8 cellular contexts compared by ENCODE assay signal in genomic region chr19:16386619-16387240, GRCh38.
DNase-seq lines count a peak whose midpoint lies in the region; ATAC-seq, FAIRE-seq and TF ChIP-seq lines count a peak whose summit lies in the region.

No MANE protein-coding gene starts in this region.

- H3K14ac ChIP-seq in neuronal stem cell (ENCODE audit: low read length), result no peak overlapping the region

- H3K4me1 ChIP-seq in neuronal stem cell (ENCODE audit: control insufficient read depth in 2 of 2, insufficient read depth in 1 of 2, low read depth in 1 of 2, low read length in 2 of 2), result no peaks in the 10 kb centered on the region

- no peak overlapping the region for H3K27ac ChIP-seq in neuronal stem cell (replicated peaks; ENCODE audit: low read length)

- H3K4me2 ChIP-seq in neuronal stem cell (ENCODE audit: insufficient read depth, low read length, poor library complexity, severe bottlenecking), result no peak overlapping the region

- H3K4me1 Mint-ChIP-seq in activated T-cell treated with anti-CD3 and anti-CD28 coated beads, Interleukin-2, amount 50 U/mL, for 4 hours (ENCODE audit: low read depth), result peaks cover 34% of the 10 kb centered on the region

- no peak overlapping the region for H4K91ac ChIP-seq in neuronal stem cell (ENCODE audit: low read depth, low read length, poor library complexity)

- peaks cover 59% of the 10 kb centered on the region for H3K36me3 Mint-ChIP-seq in activated T-cell treated with anti-CD3 and anti-CD28 coated beads, Interleukin-2, amount 50 U/mL, for 4 hours (ENCODE audit: insufficient read depth)

- peak overlapping the region; percentile 17 for H3K9ac ChIP-seq in neuronal stem cell (ENCODE audit: low read depth, low read length, poor library complexity)

- peaks cover 12% of the 10 kb centered on the region for H3K9me3 Mint-ChIP-seq in activated T-cell treated with anti-CD3 and anti-CD28 coated beads, Interleukin-2, amount 50 U/mL, for 4 hours

- H3K9me3 ChIP-seq in neuronal stem cell (replicated peaks in 1 of 2; ENCODE audit: control insufficient read depth in 2 of 2, insufficient read depth in 1 of 2, low read depth in 1 of 2, low read length in 2 of 2), result peaks cover 0 to 13% of the 10 kb centered on the region in 2 donors

- no peaks in the 10 kb centered on the region for H3K27me3 ChIP-seq in neuronal stem cell (ENCODE audit: control insufficient read depth in 3 of 3, insufficient read depth in 3 of 3, low read depth in 1 of 3, low read length in 3 of 3)

- H3K18ac ChIP-seq in neuronal stem cell (ENCODE audit: low read length), result no peak overlapping the region

- no peak overlapping the region for H2BK12ac ChIP-seq in neuronal stem cell (ENCODE audit: low read length)

- H3K4me3 ChIP-seq in fibroblast of pulmonary artery (replicated peaks; ENCODE audit: low read depth, low read length) (no peak overlapping the region), neuronal stem cell (ENCODE audit: low read length in 2 of 2) (no peak overlapping the region)

- peak; percentile 78 for FAIRE-seq in GM12891 (lab: Jason Lieb, UNC)

- no peak overlapping the region for H2AFZ ChIP-seq in neuronal stem cell (ENCODE audit: low read length)

- H4K8ac ChIP-seq in neuronal stem cell (ENCODE audit: low read depth, low read length), result no peak overlapping the region

- TF ChIP-seq CTCF in fibroblast of pulmonary artery (IDR thresholded peaks at IDR 0.05; ENCODE audit: low read length, missing control alignments), result peak; percentile 93

- H2BK120ac ChIP-seq in neuronal stem cell (ENCODE audit: low read depth, low read length), result no peak overlapping the region

- no peaks in the 10 kb centered on the region for H3K79me1 ChIP-seq in neuronal stem cell (ENCODE audit: low read depth, low read length)

- no peak overlapping the region for H3K4me3 Mint-ChIP-seq in activated T-cell treated with anti-CD3 and anti-CD28 coated beads, Interleukin-2, amount 50 U/mL, for 4 hours

- H3K23ac ChIP-seq in neuronal stem cell (ENCODE audit: low read depth, low read length, poor library complexity), result no peak overlapping the region

- no CpG with 5 or more reads among the region's 10 CpGs for WGBS in neuronal stem cell (ENCODE audit: extremely low coverage in 2 of 2, insufficient read length in 2 of 2, insufficient replicate concordance in 1 of 2), 2 donors

- no peak overlapping the region for H2BK5ac ChIP-seq in neuronal stem cell (ENCODE audit: low read length)

- no peak overlapping the region for H3K4ac ChIP-seq in neuronal stem cell (ENCODE audit: low read length)

- ATAC-seq in activated T-cell treated with anti-CD3 and anti-CD28 coated beads, Interleukin-2, amount 50 U/mL, for 4 hours, result peak; percentile 63 to 71

- H3K36me3 ChIP-seq in neuronal stem cell (replicated peaks in 1 of 2; ENCODE audit: control insufficient read depth in 2 of 2, insufficient read depth in 2 of 2, low read length in 2 of 2), result peaks cover 37 to 88% of the 10 kb centered on the region in 2 donors

- H2AK5ac ChIP-seq in neuronal stem cell (ENCODE audit: low read depth, low read length), result no peak overlapping the region

- no peaks in the 10 kb centered on the region for H3K27me3 Mint-ChIP-seq in activated T-cell treated with anti-CD3 and anti-CD28 coated beads, Interleukin-2, amount 50 U/mL, for 4 hours (ENCODE audit: low read depth)

- H2BK15ac ChIP-seq in neuronal stem cell (ENCODE audit: low read length), result no peak overlapping the region

- DNase-seq in AG08396 (ENCODE audit: low spot score) (peak; percentile 83), GM12891 (ENCODE audit: insufficient read length, low spot score) (peak; percentile 56), NCI-H82 treated with DMSO at 0.1 percent for 48 hours (lab: John Stamatoyannopoulos, UW; ENCODE audit: unreplicated experiment) (peak; percentile 17), fibroblast of pulmonary artery (ENCODE audit: low read depth) (peak; percentile 79), neuronal stem cell (ENCODE audit: low spot score) (peak; percentile 27), NCI-H1048 (lab: John Stamatoyannopoulos, UW) (no peak), GOT3 (lab: John Stamatoyannopoulos, UW) (no peak)
- DNase-seq in activated T-cell treated with anti-CD3 and anti-CD28 coated beads, Interleukin-2, amount 50 U/mL, for 4 hours, result peak; percentile 49

- no peak for TF ChIP-seq POLR2A in GM12891 (IDR thresholded peaks at IDR 0.05; ENCODE audit: low read depth, low read length)

TF ChIP-seq in GM12891, 5 proteins besides CTCF, POLR2A, EP300 and RAD21:
- TF ChIP-seq POLR2AphosphoS5 (IDR thresholded peaks at IDR 0.05; ENCODE audit: low read depth, low read length) (no peak), SPI1 (IDR thresholded peaks at IDR 0.05; ENCODE audit: low read depth, low read length) (no peak), TAF1 (IDR thresholded peaks at IDR 0.05; ENCODE audit: low read depth, low read length) (no peak), POU2F2 (IDR thresholded peaks at IDR 0.05; ENCODE audit: low read depth, low read length) (no peak), PAX5 (IDR thresholded peaks at IDR 0.05; ENCODE audit: insufficient read depth, low read length, severe bottlenecking) (no peak)

Comparison
In these comparisons a context has a peak if more than half of its experiments do, and no peak if none do; other contexts are left out.
1. DNase-seq: peak in AG08396 (single experiment), GM12891 (single experiment), NCI-H82 treated with DMSO at 0.1 percent for 48 hours (single experiment), activated T-cell treated with anti-CD3 and anti-CD28 coated beads, Interleukin-2, amount 50 U/mL, for 4 hours (single experiment), fibroblast of pulmonary artery (single experiment) and neuronal stem cell (single experiment); none in NCI-H1048 (single experiment) and GOT3 (single experiment).